8 cellular contexts compared by ENCODE assay signal in the genomic region with DNA sequence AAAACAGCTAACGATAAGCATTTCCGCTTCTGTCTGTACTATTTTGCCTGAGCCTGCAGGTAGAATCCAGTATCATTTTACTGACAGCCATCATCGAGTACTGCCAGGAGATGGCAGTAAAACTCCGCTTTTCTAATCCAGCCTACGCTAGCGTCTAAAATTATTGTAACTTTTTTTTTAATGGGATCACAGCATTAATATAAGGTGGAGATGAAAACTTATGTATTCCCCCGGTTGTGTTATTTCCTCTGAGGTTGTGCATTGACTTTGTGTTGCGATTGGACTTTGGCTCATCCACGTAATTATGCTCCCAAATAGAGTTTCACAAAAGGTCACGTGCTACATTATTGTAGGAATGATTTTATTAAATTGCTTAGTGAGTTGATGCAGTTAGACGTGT.
DNase-seq lines count a peak whose midpoint lies in the region; ATAC-seq and TF ChIP-seq lines count a peak whose summit lies in the region.

No MANE protein-coding gene starts in this region.

- H3K27me3 ChIP-seq in H7 (ENCODE audit: control insufficient read depth, insufficient read depth, low read length) (no peaks in the 10 kb centered on the region), gastroesophageal sphincter (no peaks in the 10 kb centered on the region)

- no peak overlapping the region for H3K27ac ChIP-seq in gastroesophageal sphincter

- H3K36me3 ChIP-seq in H7 (replicated peaks; ENCODE audit: control insufficient read depth, insufficient read depth, low read length) (no peaks in the 10 kb centered on the region), gastroesophageal sphincter (no peaks in the 10 kb centered on the region)

- no peaks in the 10 kb centered on the region for H3K4me1 ChIP-seq in gastroesophageal sphincter

- no peak for TF ChIP-seq EP300 in gastroesophageal sphincter (IDR thresholded peaks at IDR 0.05)

- TF ChIP-seq POLR2A in gastroesophageal sphincter (IDR thresholded peaks at IDR 0.05): no peak

- WGBS in gastroesophageal sphincter (ENCODE audit: low coverage in 1 of 2), 2 donors: 35 to 49% methylated on average over 8 to 11 of the region's 11 CpGs

- H3K4me3 ChIP-seq in H7 (ENCODE audit: insufficient read depth, low read depth, low read length) (no peak overlapping the region), gastroesophageal sphincter (no peak overlapping the region)

- no peak for ATAC-seq in gastroesophageal sphincter

- DNase-seq in NCI-H146 (lab: John Stamatoyannopoulos, UW): peak; percentile 1
- no peak for DNase-seq in NCI-H146 treated with DMSO at 0.1 percent for 48 hours (lab: John Stamatoyannopoulos, UW; ENCODE audit: unreplicated experiment)
- DNase-seq in H7: peak; percentile 12
- DNase-seq in NCI-H2227 treated with DMSO at 0.1 percent for 48 hours (lab: John Stamatoyannopoulos, UW): peak; percentile 75
- peak; percentile 4 for DNase-seq in cerebellum (ENCODE audit: low spot score)
- DNase-seq in midbrain (lab: John Stamatoyannopoulos, UW): peak; percentile 19
- DNase-seq in stimulated activated CD4-positive, alpha-beta T cell treated with anti-CD3 and anti-CD28 coated beads, Interleukin-4, amount 100 ng/mL, for 4 hours: no peak

- no peaks in the 10 kb centered on the region for H3K9me3 ChIP-seq in gastroesophageal sphincter

- peak in 2 of 4 experiments; percentile 41 to 58 for TF ChIP-seq CTCF in gastroesophageal sphincter (IDR thresholded peaks at IDR 0.05)

Comparison
In these comparisons a context has a peak if more than half of its experiments do, and no peak if none do; other contexts are left out.
1. DNase-seq: peak in NCI-H146 (single experiment), H7 (single experiment), NCI-H2227 treated with DMSO at 0.1 percent for 48 hours (single experiment), cerebellum (single experiment) and midbrain (single experiment); none in NCI-H146 treated with DMSO at 0.1 percent for 48 hours (single experiment) and stimulated activated CD4-positive, alpha-beta T cell treated with anti-CD3 and anti-CD28 coated beads, Interleukin-4, amount 100 ng/mL, for 4 hours (0 of 2).